In genomic region chr4:145218251-145218650, GRCh38 we compare ENCODE assay signal across 1 cellular context.
TF ChIP-seq lines count a peak whose summit lies in the region.

No MANE protein-coding gene starts in this region.

TF ChIP-seq in SK-N-SH treated with all-trans-retinoic acid at 6 μM for 48 hours, 23 proteins besides CTCF, POLR2A, EP300 and RAD21 (continued from another document):
- TF ChIP-seq TSHZ2 (CRISPR knock-in tag; IDR thresholded peaks at IDR 0.05) (no peak), ISL1 (CRISPR knock-in tag; IDR thresholded peaks at IDR 0.05) (no peak), CSDC2 (CRISPR knock-in tag; IDR thresholded peaks at IDR 0.05) (no peak), OSR1 (CRISPR knock-in tag; IDR thresholded peaks at IDR 0.05) (no peak), CREB5 (CRISPR knock-in tag; IDR thresholded peaks at IDR 0.05; ENCODE audit: low read depth) (no peak), ZFP3 (CRISPR knock-in tag; IDR thresholded peaks at IDR 0.05) (no peak), ZFP30 (CRISPR knock-in tag; IDR thresholded peaks at IDR 0.05) (no peak), GLIS3 (CRISPR knock-in tag; IDR thresholded peaks at IDR 0.05) (no peak), TCF4 (CRISPR knock-in tag; IDR thresholded peaks at IDR 0.05; ENCODE audit: borderline replicate concordance) (no peak), RARB (CRISPR knock-in tag; IDR thresholded peaks at IDR 0.05) (no peak), TOX (CRISPR knock-in tag; IDR thresholded peaks at IDR 0.05; ENCODE audit: borderline replicate concordance) (no peak), ARNTL (CRISPR knock-in tag; IDR thresholded peaks at IDR 0.05; ENCODE audit: borderline replicate concordance, low read depth) (no peak)
